12 cellular contexts compared by ENCODE assay signal in genomic region chr9:119368179-119368578, GRCh38. TPM values are rescaled to one million over a fixed set of nuclear protein-coding genes. Genes with fewer than 3 reads are reported as not detected.
DNase-seq lines count a peak whose midpoint lies in the region; ATAC-seq and TF ChIP-seq lines count a peak whose summit lies in the region.
"Had no signal": no experiment of that assay in that cellular context is flagged by ENCODE, and none has a peak within 500 bp of the region (broad histone marks: within the 10 kb centered on the region; RNA-seq: fewer than 3 reads in every experiment).

No MANE protein-coding gene starts in this region.

- no peak for TF ChIP-seq CTCF in GM23338 (conservative IDR thresholded peaks at IDR 0.05; ENCODE audit: low read depth in 2 of 2)
- TF ChIP-seq CTCF in WTC11 (IDR thresholded peaks at IDR 0.05), result no peak
- TF ChIP-seq CTCF in progenitor cell of endocrine pancreas (IDR thresholded peaks at IDR 0.05; ENCODE audit: unreplicated experiment), result no peak
- TF ChIP-seq CTCF in esophagus squamous epithelium (IDR thresholded peaks at IDR 0.05), result no peak

- H3K4me2 ChIP-seq in GM23338, result peak overlapping the region; percentile 94
- H3K4me2 ChIP-seq: KMS-11 had no signal

- peaks cover 30% of the 10 kb centered on the region for H3K27me3 ChIP-seq in GM23338 (ENCODE audit: insufficient read depth)
- H3K27me3 ChIP-seq in iPS DF 6.9 (ENCODE audit: control insufficient read depth, insufficient read depth, low read length), result peaks cover 2% of the 10 kb centered on the region; the same call in 1 of the 2 replicates
- peaks cover 0 to 67% (median 10%) of the 10 kb centered on the region in 4 donors for H3K27me3 ChIP-seq in esophagus squamous epithelium

- CTCF ChIA-PET in WTC11 (lab: Charles Lee), result interaction anchor here (1.5 to 3.4 kb wide), 2 partner anchors 85 to 773 kb away, joined by 6 to 20 read pairs; no protein-coding TSS in a partner anchor
- CTCF ChIA-PET in HEK293T (lab: Yijun Ruan, JAX), result no interaction called here

- no peak overlapping the region for H3K27ac Mint-ChIP-seq in GM23338
- H3K27ac Mint-ChIP-seq in WTC11, result no peak overlapping the region
- H3K27ac Mint-ChIP-seq in progenitor cell of endocrine pancreas, result no peak overlapping the region
- H3K27ac Mint-ChIP-seq: activated CD4-positive, alpha-beta T cell treated with anti-CD3 and anti-CD28 coated beads for 36 hours had no signal

- no peaks in the 10 kb centered on the region for H3K9me2 ChIP-seq in GM23338 (ENCODE audit: insufficient read depth)

- H3K9me3 ChIP-seq in iPS DF 6.9 (ENCODE audit: control insufficient read depth, insufficient read depth, low read length) (no peaks in the 10 kb centered on the region), esophagus squamous epithelium (no peaks in the 10 kb centered on the region)

- no peak overlapping the region for H3K27ac ChIP-seq in GM23338 (ENCODE audit: low read depth)
- no peak overlapping the region for H3K27ac ChIP-seq in iPS DF 6.9 (ENCODE audit: low read length)
- H3K27ac ChIP-seq in esophagus squamous epithelium, result no peak overlapping the region
- H3K27ac ChIP-seq: KMS-11, sigmoid colon had no signal

- no CpG with 5 or more reads among the region's 10 CpGs for WGBS in iPS DF 6.9 (ENCODE audit: insufficient coverage, insufficient read length)
- WGBS in esophagus squamous epithelium, 2 donors, result 6 to 11% methylated on average over 5 to 10 of the region's 10 CpGs

- DNase-seq in GM23338 (ENCODE audit: low spot score), result peak; percentile 29
- DNase-seq in WTC11 (ENCODE audit: low spot score), result no peak
- no peak for DNase-seq in iPS DF 6.9 (ENCODE audit: low read depth, low spot score)
- no peak for DNase-seq in progenitor cell of endocrine pancreas (ENCODE audit: low spot score, unreplicated experiment)
- DNase-seq in esophagus squamous epithelium (lab: John Stamatoyannopoulos, UW), result no peak
- DNase-seq in HEK293T (ENCODE audit: extremely low spot score), result no peak
- DNase-seq in HK-2 (ENCODE audit: unreplicated experiment), result no peak
- DNase-seq: activated CD4-positive, alpha-beta T cell treated with anti-CD3 and anti-CD28 coated beads for 36 hours; NCI-H187; sigmoid colon had no signal

- H3K36me3 Mint-ChIP-seq in GM23338 (ENCODE audit: low read depth) (peaks cover 13% of the 10 kb centered on the region; the same call in 1 of the 3 replicates), WTC11 (no peaks in the 10 kb centered on the region; the same call in none of the 2 replicates), progenitor cell of endocrine pancreas (ENCODE audit: insufficient read depth) (no peaks in the 10 kb centered on the region)

- H2AFZ ChIP-seq in GM23338, result no peak overlapping the region

- H3K4me3 ChIP-seq in GM23338 (peak overlapping the region; percentile 90), iPS DF 6.9 (ENCODE audit: low read length) (peak overlapping the region; percentile 86; the same call in 1 of the 2 replicates), esophagus squamous epithelium (peak overlapping the region in 2 of 4 donors; percentile 42 to 64)

- H3F3A ChIP-seq in GM23338 (replicated peaks; ENCODE audit: low read depth), result 0 out of 2 replicates have a peak, but pooled peaks cover 4% of the 10 kb centered on the region

- peaks cover 6% of the 10 kb centered on the region for H3K27me3 Mint-ChIP-seq in GM23338 (ENCODE audit: insufficient read depth, low read depth, poor library complexity)
- H3K27me3 Mint-ChIP-seq in WTC11 (ENCODE audit: low read depth), result peaks cover 51% of the 10 kb centered on the region
- H3K27me3 Mint-ChIP-seq in progenitor cell of endocrine pancreas, result peaks cover 70% of the 10 kb centered on the region

- POLR2A ChIA-PET in WTC11 (lab: Charles Lee), result no interaction called here
- POLR2A ChIA-PET in HEK293T (lab: Yijun Ruan, JAX), result no interaction called here

- H3K4me1 ChIP-seq in GM23338 (ENCODE audit: insufficient read depth), result peaks cover 52% of the 10 kb centered on the region
- H3K4me1 ChIP-seq in iPS DF 6.9 (ENCODE audit: control insufficient read depth, insufficient read depth, low read length), result peaks cover 2% of the 10 kb centered on the region
- H3K4me1 ChIP-seq in esophagus squamous epithelium, result peaks cover 0 to 20% (median 10%) of the 10 kb centered on the region in 3 donors

- H3K4me1 Mint-ChIP-seq in GM23338 (peaks cover 58% of the 10 kb centered on the region), WTC11 (peaks cover 59% of the 10 kb centered on the region), progenitor cell of endocrine pancreas (ENCODE audit: low read depth) (peaks cover 9% of the 10 kb centered on the region)

- H3K4me3 Mint-ChIP-seq in GM23338, result peak overlapping the region; percentile 95
- peak overlapping the region; percentile 95 for H3K4me3 Mint-ChIP-seq in WTC11
- H3K4me3 Mint-ChIP-seq in progenitor cell of endocrine pancreas (ENCODE audit: low read depth), result peak overlapping the region; percentile 79
- H3K4me3 Mint-ChIP-seq: activated CD4-positive, alpha-beta T cell treated with anti-CD3 and anti-CD28 coated beads for 36 hours had no signal

- H4K20me1 ChIP-seq in GM23338 (replicated peaks; ENCODE audit: insufficient read depth), result no peaks in the 10 kb centered on the region

- no peak for TF ChIP-seq POLR2A in esophagus squamous epithelium (IDR thresholded peaks at IDR 0.05)

- intact Hi-C loops in esophagus squamous epithelium (cut with DNase I), result no loop called here

- ATAC-seq in GM23338 (no peak), WTC11 (no peak), HG02840 (IDR thresholded peaks at IDR 0.05; ENCODE audit: low FRiP score, unreplicated experiment) (no peak)
- ATAC-seq: activated CD4-positive, alpha-beta T cell treated with anti-CD3 and anti-CD28 coated beads for 36 hours had no signal

- H3K36me3 ChIP-seq in GM23338 (ENCODE audit: insufficient read depth), result no peaks in the 10 kb centered on the region; the same call in 1 of the 2 replicates
- H3K36me3 ChIP-seq in iPS DF 6.9 (ENCODE audit: control insufficient read depth, insufficient read depth, low read length), result no peaks in the 10 kb centered on the region
- no peaks in the 10 kb centered on the region for H3K36me3 ChIP-seq in esophagus squamous epithelium
- H3K36me3 ChIP-seq: sigmoid colon had no signal

- H3K9me3 Mint-ChIP-seq in GM23338, result no peaks in the 10 kb centered on the region
- no peaks in the 10 kb centered on the region for H3K9me3 Mint-ChIP-seq in WTC11
- no peaks in the 10 kb centered on the region for H3K9me3 Mint-ChIP-seq in progenitor cell of endocrine pancreas (ENCODE audit: low read depth)

- peaks cover 33% of the 10 kb centered on the region for H3K79me2 ChIP-seq in GM23338 (replicated peaks; ENCODE audit: insufficient read depth)

TF ChIP-seq in GM23338, 12 proteins besides CTCF, POLR2A, EP300 and RAD21 (continues in another document):
- TF ChIP-seq, protein P1, sequence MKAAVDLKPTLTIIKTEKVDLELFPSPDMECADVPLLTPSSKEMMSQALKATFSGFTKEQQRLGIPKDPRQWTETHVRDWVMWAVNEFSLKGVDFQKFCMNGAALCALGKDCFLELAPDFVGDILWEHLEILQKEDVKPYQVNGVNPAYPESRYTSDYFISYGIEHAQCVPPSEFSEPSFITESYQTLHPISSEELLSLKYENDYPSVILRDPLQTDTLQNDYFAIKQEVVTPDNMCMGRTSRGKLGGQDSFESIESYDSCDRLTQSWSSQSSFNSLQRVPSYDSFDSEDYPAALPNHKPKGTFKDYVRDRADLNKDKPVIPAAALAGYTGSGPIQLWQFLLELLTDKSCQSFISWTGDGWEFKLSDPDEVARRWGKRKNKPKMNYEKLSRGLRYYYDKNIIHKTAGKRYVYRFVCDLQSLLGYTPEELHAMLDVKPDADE (IDR thresholded peaks at IDR 0.05), result no peak
- TF ChIP-seq ZNF114 (CRISPR knock-in tag; IDR thresholded peaks at IDR 0.05), result no peak

TF ChIP-seq in WTC11, 78 proteins besides CTCF, POLR2A, EP300 and RAD21 (continues in another document):
- no peak for TF ChIP-seq KAT7 (CRISPR knock-in tag; IDR thresholded peaks at IDR 0.05; ENCODE audit: borderline replicate concordance)
- TF ChIP-seq EMX1 (CRISPR knock-in tag; IDR thresholded peaks at IDR 0.05), result no peak
- TF ChIP-seq GRHL2 (CRISPR knock-in tag; IDR thresholded peaks at IDR 0.05; ENCODE audit: insufficient replicate concordance, severe bottlenecking), result no peak
- TF ChIP-seq, protein P2, sequence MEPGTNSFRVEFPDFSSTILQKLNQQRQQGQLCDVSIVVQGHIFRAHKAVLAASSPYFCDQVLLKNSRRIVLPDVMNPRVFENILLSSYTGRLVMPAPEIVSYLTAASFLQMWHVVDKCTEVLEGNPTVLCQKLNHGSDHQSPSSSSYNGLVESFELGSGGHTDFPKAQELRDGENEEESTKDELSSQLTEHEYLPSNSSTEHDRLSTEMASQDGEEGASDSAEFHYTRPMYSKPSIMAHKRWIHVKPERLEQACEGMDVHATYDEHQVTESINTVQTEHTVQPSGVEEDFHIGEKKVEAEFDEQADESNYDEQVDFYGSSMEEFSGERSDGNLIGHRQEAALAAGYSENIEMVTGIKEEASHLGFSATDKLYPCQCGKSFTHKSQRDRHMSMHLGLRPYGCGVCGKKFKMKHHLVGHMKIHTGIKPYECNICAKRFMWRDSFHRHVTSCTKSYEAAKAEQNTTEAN (CRISPR knock-in tag; IDR thresholded peaks at IDR 0.05), result no peak
- TF ChIP-seq SMAD3 (CRISPR knock-in tag; IDR thresholded peaks at IDR 0.05; ENCODE audit: borderline replicate concordance), result no peak
- TF ChIP-seq JUN (CRISPR knock-in tag; IDR thresholded peaks at IDR 0.05), result no peak

TF ChIP-seq in HEK293T, 16 proteins besides CTCF, POLR2A, EP300 and RAD21 (continues in another document):
- TF ChIP-seq CTBP1 (IDR thresholded peaks at IDR 0.05; ENCODE audit: borderline replicate concordance) (no peak), HDGF (IDR thresholded peaks at IDR 0.05; ENCODE audit: borderline replicate concordance) (no peak), NFRKB (IDR thresholded peaks at IDR 0.05) (no peak), L3MBTL2 (conservative IDR thresholded peaks at IDR 0.05) (no peak), BHLHE40 (IDR thresholded peaks at IDR 0.05; ENCODE audit: borderline replicate concordance) (no peak), ZNF384 (IDR thresholded peaks at IDR 0.05) (no peak), SP1 (IDR thresholded peaks at IDR 0.05) (no peak), ELF4 (IDR thresholded peaks at IDR 0.05) (no peak), SUZ12 (IDR thresholded peaks at IDR 0.05) (no peak), FOXA1 (IDR thresholded peaks at IDR 0.05) (no peak), TARDBP (IDR thresholded peaks at IDR 0.05) (no peak), FOXK2 (IDR thresholded peaks at IDR 0.05) (no peak), FOXM1 (IDR thresholded peaks at IDR 0.05; ENCODE audit: borderline replicate concordance) (no peak), ARNT (IDR thresholded peaks at IDR 0.05) (no peak), LEF1 (IDR thresholded peaks at IDR 0.05; ENCODE audit: borderline replicate concordance) (no peak)

RNA-seq across cellular contexts. Expression of gene BRINP1, which starts 1.1 kb away (rescaled TPM):
- total RNA-seq in GM23338 (2014; rRNA removed; shearing (Covaris generic)), result 26.8 and 33.5 TPM in 2 replicates
- 11.8 and 13.4 TPM in 2 replicates for polyA plus RNA-seq in GM23338 (2016; fragmentation: Nextera tagmentation; extraction: Ambion mirVana)
- 16.4 to 19.5 TPM (median 18.4 TPM) in 3 replicates for total RNA-seq in WTC11 (2021)
- total RNA-seq in progenitor cell of endocrine pancreas, result 0.79 and 1.1 TPM in 2 replicates
- 1 to 10 TPM in 2 of 4 donors, under 1 TPM in 2; 0.11 to 4.3 (median 0.78) TPM for total RNA-seq in esophagus squamous epithelium
- total RNA-seq: activated CD4-positive, alpha-beta T cell treated with anti-CD3 and anti-CD28 coated beads for 36 hours had no signal
